In the genomic region with DNA sequence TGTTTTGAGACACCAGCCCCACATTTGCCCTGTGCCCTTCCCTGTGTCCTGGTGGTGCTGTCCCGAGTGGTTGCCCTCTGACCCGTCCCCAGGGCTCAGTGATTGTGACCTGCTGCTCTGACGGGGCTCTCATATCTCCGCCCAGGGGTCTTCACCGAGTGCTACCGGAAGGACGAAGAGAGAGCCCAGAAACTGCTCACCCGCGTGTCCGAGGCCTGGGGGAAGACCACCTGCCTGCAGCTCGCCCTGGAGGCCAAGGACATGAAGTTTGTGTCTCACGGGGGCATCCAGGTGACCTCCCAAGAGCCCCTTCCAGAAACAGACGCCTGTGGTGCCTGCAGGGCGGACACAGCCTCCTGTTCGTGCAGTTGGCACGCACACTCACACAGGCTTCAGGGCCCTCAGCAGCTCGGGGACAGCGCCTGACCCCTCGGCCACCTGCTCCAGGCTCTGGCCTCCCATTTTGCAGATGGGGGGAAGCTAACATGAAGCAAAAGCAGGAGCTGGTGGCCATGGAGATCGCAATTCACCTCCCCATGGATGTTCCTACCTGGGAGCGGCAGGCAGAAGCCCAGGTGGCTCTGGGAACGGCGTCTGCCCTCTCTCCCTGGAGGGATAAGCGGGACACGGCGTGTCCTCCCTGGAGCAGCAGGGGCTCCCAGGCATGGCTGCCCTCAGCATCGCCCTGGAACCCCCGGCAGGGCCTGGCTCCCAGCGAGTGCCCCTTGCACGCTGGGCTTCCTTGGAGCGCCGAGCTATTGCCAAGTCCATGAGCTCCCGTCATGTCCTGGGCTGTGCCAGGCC, we compare ENCODE assay signal across 26 cellular contexts. TPM values are rescaled to one million over a fixed set of nuclear protein-coding genes. Genes with fewer than 3 reads are reported as not detected.
A peak's percentile ranks its signal among the peaks of the same experiment; 100 is the strongest.
DNase-seq lines count a peak whose midpoint lies in the region; TF ChIP-seq lines count a peak whose summit lies in the region.
"Had no signal": no experiment of that assay in that cellular context is flagged by ENCODE, and none has a peak within 500 bp of the region (broad histone marks: within the 10 kb centered on the region; RNA-seq: fewer than 3 reads in every experiment).

No MANE protein-coding gene starts in this region.

- no peak overlapping the region for H3K9ac ChIP-seq in neuronal stem cell (ENCODE audit: low read depth, low read length, poor library complexity)
- H3K9ac ChIP-seq: GM23248 had no signal

- peak overlapping the region; percentile 85 for H3K18ac ChIP-seq in neuronal stem cell (ENCODE audit: low read length)

- in situ Hi-C loops in GM13976 (cut with MboI; ENCODE audit: low sequenced_read_pairs, unreplicated experiment): no loop called here

- H3K4me3 ChIP-seq in hepatocyte (no peak overlapping the region), neuronal stem cell (ENCODE audit: low read length in 2 of 2) (no peak overlapping the region)
- H3K4me3 ChIP-seq: GM23248, PC-9 had no signal

- no peaks in the 10 kb centered on the region for H3K9me2 ChIP-seq in hepatocyte (replicated peaks; ENCODE audit: insufficient read depth)

- H3K79me2 ChIP-seq in hepatocyte: no peaks in the 10 kb centered on the region

- H2BK120ac ChIP-seq in neuronal stem cell (ENCODE audit: low read depth, low read length): no peak overlapping the region

- H2BK15ac ChIP-seq in neuronal stem cell (ENCODE audit: low read length): no peak overlapping the region

- H3K27ac ChIP-seq in hepatocyte (no peak overlapping the region), neuronal stem cell (replicated peaks; ENCODE audit: low read length) (no peak overlapping the region), caudate nucleus (ENCODE audit: low read depth, low read length) (no peak overlapping the region)
- H3K27ac ChIP-seq: GM23248, HL-60, PC-9, RWPE1 had no signal

- H4K91ac ChIP-seq in neuronal stem cell (ENCODE audit: low read depth, low read length, poor library complexity): no peak overlapping the region

- no peak overlapping the region for H4K8ac ChIP-seq in neuronal stem cell (ENCODE audit: low read depth, low read length)

- WGBS in hepatocyte (ENCODE audit: low lambda C conversion rate, missing lambda C conversion rate): 86% methylated on average over 33 of the region's 33 CpGs
- WGBS in neuronal stem cell (ENCODE audit: extremely low coverage in 2 of 2, insufficient read length in 2 of 2, insufficient replicate concordance in 1 of 2), 2 donors: no CpG with 5 or more reads among the region's 33 CpGs

- no peak overlapping the region for H3K4me2 ChIP-seq in hepatocyte
- H3K4me2 ChIP-seq in neuronal stem cell (ENCODE audit: insufficient read depth, low read length, poor library complexity, severe bottlenecking): no peak overlapping the region
- H3K4me2 ChIP-seq: PC-9 had no signal

- H2AK5ac ChIP-seq in neuronal stem cell (ENCODE audit: low read depth, low read length): no peak overlapping the region

- H2AFZ ChIP-seq in hepatocyte: no peak overlapping the region
- no peak overlapping the region for H2AFZ ChIP-seq in neuronal stem cell (ENCODE audit: low read length)
- H2AFZ ChIP-seq: GM23248, PC-9 had no signal

- H3K36me3 ChIP-seq in hepatocyte (replicated peaks; ENCODE audit: insufficient read depth, low read depth) (no peaks in the 10 kb centered on the region), neuronal stem cell (replicated peaks in 1 of 2; ENCODE audit: control insufficient read depth in 2 of 2, insufficient read depth in 2 of 2, low read length in 2 of 2) (peaks cover 0 to 3% of the 10 kb centered on the region in 2 donors)

- H3K27me3 ChIP-seq in hepatocyte: no peaks in the 10 kb centered on the region
- peaks cover 0 to 18% (median 3%) of the 10 kb centered on the region in 3 experiments for H3K27me3 ChIP-seq in neuronal stem cell (ENCODE audit: control insufficient read depth in 3 of 3, insufficient read depth in 3 of 3, low read depth in 1 of 3, low read length in 3 of 3)

- no peaks in the 10 kb centered on the region for H4K20me1 ChIP-seq in hepatocyte (ENCODE audit: insufficient read depth, poor library complexity, severe bottlenecking)

- H3K14ac ChIP-seq in neuronal stem cell (ENCODE audit: low read length): peak overlapping the region; percentile 21

- no peak overlapping the region for H3K4ac ChIP-seq in neuronal stem cell (ENCODE audit: low read length)

- H3K4me1 ChIP-seq in hepatocyte (ENCODE audit: insufficient read depth): no peaks in the 10 kb centered on the region
- H3K4me1 ChIP-seq in neuronal stem cell (ENCODE audit: control insufficient read depth in 2 of 2, insufficient read depth in 1 of 2, low read depth in 1 of 2, low read length in 2 of 2): peaks cover 0 to 2% of the 10 kb centered on the region in 2 donors

- no peak overlapping the region for H2BK5ac ChIP-seq in neuronal stem cell (ENCODE audit: low read length)

- no peak for TF ChIP-seq CTCF in GM13976 (IDR thresholded peaks at IDR 0.05; ENCODE audit: borderline replicate concordance, control extremely low read depth, extremely low read depth, insufficient read depth, missing control alignments)
- no peak for TF ChIP-seq CTCF in hepatocyte (IDR thresholded peaks at IDR 0.05; ENCODE audit: poor library complexity)

- H3K9me3 ChIP-seq in hepatocyte (ENCODE audit: low read depth) (no peaks in the 10 kb centered on the region), neuronal stem cell (replicated peaks in 1 of 2; ENCODE audit: control insufficient read depth in 2 of 2, insufficient read depth in 1 of 2, low read depth in 1 of 2, low read length in 2 of 2) (peaks cover 0 to 13% of the 10 kb centered on the region in 2 donors)

- DNase-seq in AG20443 (ENCODE audit: low spot score): peak; percentile 8
- DNase-seq in GM13976 (ENCODE audit: low spot score): peak; percentile 25
- peak; percentile 2 for DNase-seq in hepatocyte (ENCODE audit: low spot score)
- DNase-seq in neuronal stem cell (ENCODE audit: low spot score): no peak
- DNase-seq in NCI-H82 treated with DMSO at 0.1 percent for 48 hours (lab: John Stamatoyannopoulos, UW; ENCODE audit: unreplicated experiment): no peak
- DNase-seq in NCI-H526 (lab: John Stamatoyannopoulos, UW): no peak
- DNase-seq in C1 segment of cervical spinal cord (lab: John Stamatoyannopoulos, UW): no peak
- DNase-seq in caudate nucleus (lab: John Stamatoyannopoulos, UW): no peak
- DNase-seq: CD4-positive, alpha-beta T cell; DMS153; GM23248; HCEC 1CT; KBM-7; MM.1S; NCI-H1048; NCI-H1417 treated with DMSO at 0.1 percent for 48 hours; NCI-H187 treated with DMSO at 0.1 percent for 48 hours; NCI-H2107; NCI-H446 treated with DMSO at 0.1 percent for 48 hours; NCI-H69; PC-9; SIG-M5 had no signal

- no peak overlapping the region for H2BK12ac ChIP-seq in neuronal stem cell (ENCODE audit: low read length)

- H3K23ac ChIP-seq in neuronal stem cell (ENCODE audit: low read depth, low read length, poor library complexity): no peak overlapping the region

- peaks cover 2% of the 10 kb centered on the region for H3K79me1 ChIP-seq in neuronal stem cell (ENCODE audit: low read depth, low read length)

RNA-seq across cellular contexts. Expression of gene TRPM2, which starts 45.9 kb away (rescaled TPM):
- 0.24 and 0.50 TPM in 2 replicates for total RNA-seq in hepatocyte
- polyA plus RNA-seq in hepatocyte: 0.25 TPM in 1 of 2 replicates, not detected in the other
- polyA plus RNA-seq in neuronal stem cell (2013, experiment 1 of 2): 0.03 TPM
- polyA plus RNA-seq in neuronal stem cell (2013, experiment 2 of 2): 0.03 TPM
- total RNA-seq: HT-29, PC-9 had no signal
- polyA plus RNA-seq: BJ, GM23248 had no signal

RNA-seq across cellular contexts. Expression of gene LRRC3, which starts 56.0 kb away (rescaled TPM):
- total RNA-seq in hepatocyte: 7.3 and 7.8 TPM in 2 replicates
- polyA plus RNA-seq in hepatocyte: 5.6 and 7.2 TPM in 2 replicates
- 4.0 TPM for polyA plus RNA-seq in neuronal stem cell (2013, experiment 1 of 2)
- 3.9 TPM for polyA plus RNA-seq in neuronal stem cell (2013, experiment 2 of 2)

Comparison
In these comparisons a context has a peak if more than half of its experiments do, and no peak if none do; other contexts are left out.
1. DNase-seq: peak in AG20443 (single experiment), GM13976 (single experiment) and hepatocyte (single experiment); none in neuronal stem cell (single experiment), NCI-H82 treated with DMSO at 0.1 percent for 48 hours (single experiment), NCI-H526 (0 of 2), C1 segment of cervical spinal cord (0 of 14) and caudate nucleus (0 of 61).